Comparison of ENCODE assay signal across 15 cellular contexts in genomic region chr10:61643316-61643751, GRCh38. TPM values are rescaled to one million over a fixed set of nuclear protein-coding genes. Genes with fewer than 3 reads are reported as not detected.
DNase-seq lines count a peak whose midpoint lies in the region; TF ChIP-seq lines count a peak whose summit lies in the region.
"Had no signal": no experiment of that assay in that cellular context is flagged by ENCODE, and none has a peak within 500 bp of the region (broad histone marks: within the 10 kb centered on the region; RNA-seq: fewer than 3 reads in every experiment).

No MANE protein-coding gene starts in this region.

- no peak overlapping the region for H3K27ac ChIP-seq in mammary epithelial cell (ENCODE audit: insufficient read depth, low read depth, low read length)
- no peak overlapping the region for H3K27ac ChIP-seq in mesendoderm (ENCODE audit: low read depth, low read length)
- H3K27ac ChIP-seq in transverse colon = no peak overlapping the region
- H3K27ac ChIP-seq: 22Rv1, lower lobe of right lung had no signal

- CTCF ChIA-PET in mammary epithelial cell (lab: Charles Lee; ENCODE audit: low non-redundant PET) = no interaction called here

- no peak for TF ChIP-seq POLR2A in transverse colon (IDR thresholded peaks at IDR 0.05)

- H3K4me1 ChIP-seq in mammary epithelial cell (ENCODE audit: insufficient read depth, low read length) (no peaks in the 10 kb centered on the region), mesendoderm (ENCODE audit: control insufficient read depth, low read depth, low read length) (no peaks in the 10 kb centered on the region), transverse colon (no peaks in the 10 kb centered on the region)
- H3K4me1 ChIP-seq: lower lobe of right lung had no signal

- H3K79me1 ChIP-seq in mesendoderm (ENCODE audit: low read length) = no peaks in the 10 kb centered on the region

- H3K79me2 ChIP-seq in mammary epithelial cell (ENCODE audit: insufficient read depth, low read length) (no peaks in the 10 kb centered on the region), mesendoderm (ENCODE audit: control insufficient read depth, insufficient read depth, low read length) (no peaks in the 10 kb centered on the region)

- no peaks in the 10 kb centered on the region for H3K36me3 ChIP-seq in mammary epithelial cell (ENCODE audit: insufficient read depth, low read length)
- H3K36me3 ChIP-seq in mesendoderm (ENCODE audit: control insufficient read depth, insufficient read depth, low read length) = no peaks in the 10 kb centered on the region
- no peaks in the 10 kb centered on the region for H3K36me3 ChIP-seq in transverse colon
- H3K36me3 ChIP-seq: lower lobe of right lung had no signal

- H2BK5ac ChIP-seq in mesendoderm (ENCODE audit: low read length) = no peak overlapping the region

- H2AFZ ChIP-seq in mammary epithelial cell (ENCODE audit: low read depth, low read length) = no peak overlapping the region

- H2AK5ac ChIP-seq in mesendoderm (ENCODE audit: low read length) = no peak overlapping the region

- no peak overlapping the region for H3K18ac ChIP-seq in mesendoderm (ENCODE audit: low read length)

- H4K5ac ChIP-seq in mesendoderm (ENCODE audit: low read length) = no peak overlapping the region

- H2BK15ac ChIP-seq in mesendoderm (replicated peaks; ENCODE audit: low read depth) = no peak overlapping the region

- H3K9me3 ChIP-seq in mammary epithelial cell (replicated peaks; ENCODE audit: insufficient read depth, low read length) = no peaks in the 10 kb centered on the region
- no peaks in the 10 kb centered on the region for H3K9me3 ChIP-seq in transverse colon
- H3K9me3 ChIP-seq: lower lobe of right lung had no signal

- H2BK120ac ChIP-seq in mesendoderm (ENCODE audit: low read depth, low read length) = no peak overlapping the region

- intact Hi-C loops in mammary epithelial cell (cut with micrococcal nuclease) (no loop called here), transverse colon (cut with DNase I; ENCODE audit: low total_unique reads) (no loop called here)

- TF ChIP-seq CTCF in mammary epithelial cell (conservative IDR thresholded peaks at IDR 0.05 in 1 of 2, IDR thresholded peaks at IDR 0.05 in 1 of 2; ENCODE audit: extremely low read depth in 1 of 2, insufficient read depth in 1 of 2, low read depth in 1 of 2, low read length in 2 of 2) (no peak), GM20000 (IDR thresholded peaks at IDR 0.05; ENCODE audit: extremely low read depth, missing control alignments) (no peak), transverse colon (IDR thresholded peaks at IDR 0.05) (no peak)

- in situ Hi-C loops in mammary epithelial cell (cut with MboI; ENCODE audit: low sequenced_read_pairs in 2 of 2) = no loop called here
- in situ Hi-C loops in transverse colon (cut with MboI; ENCODE audit: low pct_ligation_motif_present in 1 of 4, low pct_unique_long_range_greater_than_20kb in 1 of 4, low sequenced_read_pairs in 3 of 4) = no loop called here

- H3K4me2 ChIP-seq in mammary epithelial cell (ENCODE audit: insufficient read depth, low read depth, low read length) (no peak overlapping the region), mesendoderm (ENCODE audit: low read length) (no peak overlapping the region)

- H4K20me1 ChIP-seq in mammary epithelial cell (ENCODE audit: insufficient read depth, low read length) = no peaks in the 10 kb centered on the region

- 35% methylated on average over 1 of the region's 1 CpG for whole genome bisulfite sequencing in mammary epithelial cell (ENCODE audit: low coverage, missing lambda C conversion rate)
- no CpG with 5 or more reads among the region's 1 CpG for WGBS in mesendoderm (ENCODE audit: extremely low coverage, insufficient coverage, low lambda C conversion rate)
- WGBS in transverse colon (ENCODE audit: low coverage in 1 of 2), 2 donors = 30 to 40% methylated on average over 1 of the region's 1 CpG

- peak; percentile 1 for DNase-seq in DMS 273 (lab: John Stamatoyannopoulos, UW; ENCODE audit: unreplicated experiment)
- DNase-seq in DMS 273 treated with DMSO at 0.1 percent for 48 hours (lab: John Stamatoyannopoulos, UW) = no peak
- DNase-seq in NCI-H146 (lab: John Stamatoyannopoulos, UW) = peak; percentile 75
- peak; percentile 27 for DNase-seq in mammary epithelial cell
- DNase-seq in mesendoderm = peak; percentile 28
- no peak for DNase-seq in GM20000 (ENCODE audit: low spot score)
- DNase-seq in transverse colon = no peak
- DNase-seq in superior temporal gyrus (ENCODE audit: extremely low spot score) = no peak
- DNase-seq: activated CD8-positive, alpha-beta memory T cell treated with anti-CD3 and anti-CD28 coated beads, Interleukin-2, amount 50 U/mL, for 4 hours; anterior cingulate cortex; DND-41; Karpas-422; lower lobe of right lung; OCI-M1 had no signal

- H3K56ac ChIP-seq in mesendoderm (ENCODE audit: low read length) = no peak overlapping the region

- no peak overlapping the region for H3K23ac ChIP-seq in mesendoderm (ENCODE audit: low read length)

- H3K27me3 ChIP-seq in mammary epithelial cell (ENCODE audit: insufficient read depth, low read length) (no peaks in the 10 kb centered on the region), mesendoderm (ENCODE audit: insufficient read depth, low read length, poor library complexity) (no peaks in the 10 kb centered on the region), transverse colon (no peaks in the 10 kb centered on the region)

- dilution Hi-C loops in mammary epithelial cell (cut with HindIII; ENCODE audit: low sequenced_read_pairs) = no loop called here

- H3K4ac ChIP-seq in mesendoderm (ENCODE audit: low read depth, low read length) = no peak overlapping the region

- H3K9ac ChIP-seq in mammary epithelial cell (ENCODE audit: insufficient read depth, low read length) (no peak overlapping the region), mesendoderm (ENCODE audit: low read length) (no peak overlapping the region)

- H3K4me3 ChIP-seq in mammary epithelial cell (replicated peaks in 1 of 3; ENCODE audit: insufficient read depth in 1 of 3, low read depth in 2 of 3, low read length in 3 of 3) (no peak overlapping the region), mesendoderm (ENCODE audit: low read length) (no peak overlapping the region), transverse colon (no peak overlapping the region)
- H3K4me3 ChIP-seq: lower lobe of right lung had no signal

- no peak for TF ChIP-seq EP300 in transverse colon (IDR thresholded peaks at IDR 0.05; ENCODE audit: low read depth)

- no peak overlapping the region for H4K8ac ChIP-seq in mesendoderm (ENCODE audit: low read depth, low read length)

- no TSS peak for BruUV-seq in mammary epithelial cell (replicated peaks; lab: Mats Ljungman, UMichigan)

RNA-seq across cellular contexts. Expression of gene CABCOCO1, which starts 19.4 kb away (rescaled TPM):
- total RNA-seq in mammary epithelial cell (not detected), transverse colon (not detected)
- polyA plus RNA-seq in mammary epithelial cell = not detected
- polyA minus RNA-seq in mammary epithelial cell = not detected
- 0.08 TPM for polyA plus RNA-seq in mesendoderm (2013, experiment 1 of 2)
- polyA plus RNA-seq in mesendoderm (2013, experiment 2 of 2) = not detected

Comparison
In these comparisons a context has a peak if more than half of its experiments do, and no peak if none do; other contexts are left out.
1. DNase-seq: peak in DMS 273 (single experiment), NCI-H146 (single experiment), mammary epithelial cell (single experiment) and mesendoderm (single experiment); none in DMS 273 treated with DMSO at 0.1 percent for 48 hours (single experiment), GM20000 (single experiment), transverse colon (single experiment) and superior temporal gyrus (single experiment).